ENCODE assay signal across 27 cellular contexts in genomic region chr3:49495016-49495415, GRCh38. TPM values are rescaled to one million over a fixed set of nuclear protein-coding genes. Genes with fewer than 3 reads are reported as not detected.
DNase-seq lines count a peak whose midpoint lies in the region; ATAC-seq and TF ChIP-seq lines count a peak whose summit lies in the region.
"Had no signal": no experiment of that assay in that cellular context is flagged by ENCODE, and none has a peak within 500 bp of the region (broad histone marks: within the 10 kb centered on the region; RNA-seq: fewer than 3 reads in every experiment).

No MANE protein-coding gene starts in this region.

- H3K27ac ChIP-seq in lower lobe of right lung (no peak overlapping the region), stomach smooth muscle (ENCODE audit: low read length) (peak overlapping the region; percentile 18)
- H3K27ac ChIP-seq: C4-2B, HL-60, left ventricle myocardium inferior, skin epidermis had no signal

- TF ChIP-seq CTCF in CD14-positive monocyte (IDR thresholded peaks at IDR 0.05) = no peak
- no peak for TF ChIP-seq CTCF in lower lobe of right lung (IDR thresholded peaks at IDR 0.05)

- H3K4me1 Mint-ChIP-seq in CD14-positive monocyte = peaks cover 8% of the 10 kb centered on the region

- H3K36me3 ChIP-seq in lower lobe of right lung (no peaks in the 10 kb centered on the region), stomach smooth muscle (ENCODE audit: control insufficient read depth in 2 of 2, insufficient read depth in 2 of 2, low read length in 2 of 2) (peaks cover 2 to 6% of the 10 kb centered on the region in 2 donors)

- no peaks in the 10 kb centered on the region for H3K9me3 Mint-ChIP-seq in CD14-positive monocyte
- H3K9me3 Mint-ChIP-seq: activated naive CD4-positive, alpha-beta T cell treated with anti-CD3 and anti-CD28 coated beads for 36 hours; activated T-cell treated with anti-CD3 and anti-CD28 coated beads, Interleukin-2, amount 50 U/mL, for 24 hours; immature natural killer cell; type B pancreatic cell; WTC11 had no signal

- H3K9me3 ChIP-seq in lower lobe of right lung (no peaks in the 10 kb centered on the region), stomach smooth muscle (ENCODE audit: control insufficient read depth in 2 of 2, low read length in 2 of 2) (no peaks in the 10 kb centered on the region)
- H3K9me3 ChIP-seq: left ventricle myocardium inferior had no signal

- H3K27me3 ChIP-seq in lower lobe of right lung (ENCODE audit: low read depth) (no peaks in the 10 kb centered on the region), stomach smooth muscle (ENCODE audit: control insufficient read depth in 1 of 2, insufficient read depth in 2 of 2, low read length in 2 of 2) (no peaks in the 10 kb centered on the region)
- H3K27me3 ChIP-seq: dorsolateral prefrontal cortex had no signal

- intact Hi-C loops in CD14-positive monocyte (cut with micrococcal nuclease) (no loop called here), lower lobe of right lung (cut with DNase I) (no loop called here)

- H3K27ac Mint-ChIP-seq in CD14-positive monocyte = peak overlapping the region in 4 of 7 donors; percentile 28 to 88 (median 72)
- H3K27ac Mint-ChIP-seq: activated naive CD4-positive, alpha-beta T cell treated with anti-CD3 and anti-CD28 coated beads for 36 hours; activated T-cell treated with anti-CD3 and anti-CD28 coated beads, Interleukin-2, amount 50 U/mL, for 24 hours; progenitor cell of endocrine pancreas; type B pancreatic cell; WTC11 had no signal

- peaks cover 0 to 2% (median 1%) of the 10 kb centered on the region in 3 donors for H3K27me3 Mint-ChIP-seq in CD14-positive monocyte (ENCODE audit: low read depth in 3 of 3)
- H3K27me3 Mint-ChIP-seq: activated T-cell treated with anti-CD3 and anti-CD28 coated beads, Interleukin-2, amount 50 U/mL, for 24 hours; progenitor cell of endocrine pancreas; type B pancreatic cell had no signal

- no peak overlapping the region for H3K9ac ChIP-seq in stomach smooth muscle (ENCODE audit: low read length in 2 of 2)

- H3K4me3 Mint-ChIP-seq in CD14-positive monocyte = no peak overlapping the region
- H3K4me3 Mint-ChIP-seq: activated naive CD4-positive, alpha-beta T cell treated with anti-CD3 and anti-CD28 coated beads for 36 hours; activated T-cell treated with anti-CD3 and anti-CD28 coated beads, Interleukin-2, amount 50 U/mL, for 24 hours; immature natural killer cell; type B pancreatic cell; WTC11 had no signal

- H3K4me3 ChIP-seq in lower lobe of right lung (no peak overlapping the region), stomach smooth muscle (ENCODE audit: low read length in 2 of 2) (no peak overlapping the region)
- H3K4me3 ChIP-seq: dorsolateral prefrontal cortex, left ventricle myocardium inferior, skin epidermis had no signal

- DNase-seq in CD14-positive monocyte (ENCODE audit: low spot score) (no peak), NOMO-1 treated with DMSO at 0.1 percent for 48 hours (lab: John Stamatoyannopoulos, UW; ENCODE audit: unreplicated experiment) (peak; percentile 55), lower lobe of right lung (no peak), foreskin melanocyte (no peak), erythroblast (lab: John Stamatoyannopoulos, UW) (no peak), activated gamma-delta T cell (lab: John Stamatoyannopoulos, UW) (no peak)
- DNase-seq: activated naive CD4-positive, alpha-beta T cell treated with anti-CD3 and anti-CD28 coated beads for 36 hours; activated T-cell treated with anti-CD3 and anti-CD28 coated beads, Interleukin-2, amount 50 U/mL, for 24 hours; caudate nucleus; DMS 273 treated with DMSO at 0.1 percent for 48 hours; dorsolateral prefrontal cortex; immature natural killer cell; left ventricle myocardium inferior; NCI-H1436 treated with DMSO at 0.1 percent for 48 hours; NCI-H524; stimulated activated CD4-positive, alpha-beta T cell treated with anti-CD3 and anti-CD28 coated beads, Interleukin-2, amount 100 ng/mL, for 24 hours; stimulated activated naive CD4-positive, alpha-beta T cell; T-helper 9 cell had no signal

- peaks cover 28% of the 10 kb centered on the region for H3K4me1 ChIP-seq in lower lobe of right lung
- H3K4me1 ChIP-seq in stomach smooth muscle (ENCODE audit: control insufficient read depth, insufficient read depth, low read length) = peaks cover 13% of the 10 kb centered on the region

- peaks cover 13 to 29% of the 10 kb centered on the region in 2 donors for H3K36me3 Mint-ChIP-seq in CD14-positive monocyte
- H3K36me3 Mint-ChIP-seq: type B pancreatic cell had no signal

- TF ChIP-seq POLR2A in erythroblast (IDR thresholded peaks at IDR 0.05; ENCODE audit: low read length) = no peak

- ATAC-seq in lower lobe of right lung = peak; percentile 16 to 51
- no peak for ATAC-seq in GM18520 (IDR thresholded peaks at IDR 0.05; ENCODE audit: unreplicated experiment)
- ATAC-seq: HepG2, WTC11 had no signal

RNA-seq across cellular contexts. Expression of gene DAG1, which starts 24.9 kb away (rescaled TPM):
- polyA plus RNA-seq in CD14-positive monocyte = 1 to 10 TPM; 3.9 to 4.2 TPM
- 71.5 TPM for total RNA-seq in lower lobe of right lung

RNA-seq across cellular contexts. Expression of gene BSN, which starts 59.3 kb away (rescaled TPM):
- polyA plus RNA-seq in CD14-positive monocyte = not detected
- 0.35 TPM for total RNA-seq in lower lobe of right lung
